ENCODE assay signal across 20 cellular contexts in the genomic region with DNA sequence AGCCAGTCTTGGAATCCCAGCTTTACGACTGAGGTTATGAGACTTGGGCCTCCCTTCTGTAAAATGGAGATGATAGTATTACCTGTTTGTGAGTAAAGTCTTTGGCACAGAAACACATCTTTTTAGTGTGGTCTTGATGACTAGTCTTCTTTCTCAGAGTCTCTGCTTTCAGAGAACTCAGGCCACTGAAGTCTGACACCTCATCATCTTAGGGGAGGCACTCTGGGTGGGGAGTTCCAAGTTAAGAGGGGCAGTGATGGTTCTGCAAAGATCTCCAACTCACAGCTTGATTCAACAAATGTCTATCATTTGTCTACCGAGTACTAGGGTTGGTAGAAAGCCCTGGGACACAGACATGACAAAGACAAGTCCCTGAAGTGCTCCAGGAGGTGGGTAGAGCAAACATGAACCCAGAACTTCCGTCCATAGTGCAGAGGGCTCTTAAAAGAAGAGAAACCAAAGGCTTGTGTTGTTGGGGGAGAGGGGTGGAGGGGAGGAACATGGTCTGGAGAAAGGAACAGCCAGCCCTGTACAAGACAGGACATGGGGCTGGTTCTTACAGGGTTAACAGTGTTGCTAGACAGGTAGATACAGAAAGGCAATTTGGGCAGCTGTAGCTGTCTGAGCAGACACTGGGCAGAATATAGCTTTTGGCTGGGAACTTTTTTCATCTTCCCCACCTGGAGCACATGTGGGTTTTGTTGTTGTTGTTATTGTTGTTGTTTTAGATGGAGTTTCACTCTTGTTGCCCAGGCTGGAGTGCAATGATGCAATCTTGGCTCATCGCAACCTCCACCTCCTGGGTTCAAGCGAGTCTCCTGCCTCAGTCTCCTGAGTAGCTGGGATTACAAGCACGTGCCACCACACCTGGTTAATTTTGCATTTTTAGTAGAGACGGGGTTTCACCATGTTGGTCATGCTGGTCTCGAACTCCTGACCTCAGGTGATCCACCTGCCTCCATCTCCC. TPM values are rescaled to one million over a fixed set of nuclear protein-coding genes. Genes with fewer than 3 reads are reported as not detected.
DNase-seq lines count a peak whose midpoint lies in the region; ATAC-seq and TF ChIP-seq lines count a peak whose summit lies in the region.
"Had no signal": no experiment of that assay in that cellular context is flagged by ENCODE, and none has a peak within 500 bp of the region (broad histone marks: within the 10 kb centered on the region; RNA-seq: fewer than 3 reads in every experiment).

No MANE protein-coding gene starts in this region.

- CTCF ChIA-PET in activated naive CD4-positive, alpha-beta T cell treated with anti-CD3 and anti-CD28 coated beads for 36 hours (lab: Charles Lee) = interaction anchor here (0.7 to 3.3 kb wide), 13 partner anchors 10 to 273 kb away, joined by 3 to 26 read pairs (median 4); a partner anchor contains a TSS

- peak overlapping the region; percentile 49 for H2AFZ ChIP-seq in SU-DHL-6 (ENCODE audit: low read depth, low read length, severe bottlenecking)

- no peaks in the 10 kb centered on the region for H3K36me3 ChIP-seq in SU-DHL-6 (ENCODE audit: low read length)
- no peaks in the 10 kb centered on the region for H3K36me3 ChIP-seq in right lobe of liver
- H3K36me3 ChIP-seq in testis (ENCODE audit: low read depth, missing control alignments) = no peaks in the 10 kb centered on the region
- H3K36me3 ChIP-seq: thoracic aorta, vagina had no signal

- 72% methylated on average over 2 of the region's 8 CpGs for WGBS in right lobe of liver (ENCODE audit: insufficient coverage, low coverage, low lambda C conversion rate, missing lambda C conversion rate)
- 91 to 93% methylated on average over 8 of the region's 8 CpGs for WGBS in testis, 2 donors

- H3F3A ChIP-seq in SU-DHL-6 (ENCODE audit: insufficient read depth) = 0 out of 2 replicates have a peak, but pooled peaks cover 5% of the 10 kb centered on the region

- H3K4me3 Mint-ChIP-seq in activated naive CD4-positive, alpha-beta T cell treated with anti-CD3 and anti-CD28 coated beads for 36 hours = no peak overlapping the region
- H3K4me3 Mint-ChIP-seq: activated B cell treated with CpG ODN at 0.5 μM for 24 hours; activated T-helper 17 cell treated with anti-CD3 and anti-CD28 coated beads, Interleukin-2, amount 50 U/mL, for 72 hours; central memory CD8-positive, alpha-beta T cell; natural killer cell; stimulated activated naive B cell treated with anti-CD40 and anti-IgM and Interleukin-4, amounts not matched to agents 10 μg/mL and 1 μg/mL and 100 μg/mL, for 72 hours had no signal

- H3K4me2 ChIP-seq in SU-DHL-6 (ENCODE audit: low read depth, low read length, poor library complexity, severe bottlenecking) = no peak overlapping the region
- H3K4me2 ChIP-seq: SK-N-SH, smooth muscle cell had no signal

- H3K27ac ChIP-seq in SU-DHL-6 (ENCODE audit: low read depth, low read length) = no peak overlapping the region
- peak overlapping the region; percentile 80 to 94 (median 91) for H3K27ac ChIP-seq in right lobe of liver
- H3K27ac ChIP-seq in testis = no peak overlapping the region
- H3K27ac ChIP-seq: RWPE1, thoracic aorta, vagina had no signal

- H3K36me3 Mint-ChIP-seq in activated naive CD4-positive, alpha-beta T cell treated with anti-CD3 and anti-CD28 coated beads for 36 hours (ENCODE audit: low read depth) = peaks cover 6% of the 10 kb centered on the region
- H3K36me3 Mint-ChIP-seq: natural killer cell had no signal

- H3K4me1 Mint-ChIP-seq in activated naive CD4-positive, alpha-beta T cell treated with anti-CD3 and anti-CD28 coated beads for 36 hours (ENCODE audit: low read depth) = peaks cover 41% of the 10 kb centered on the region

- H3K9ac ChIP-seq in SU-DHL-6 (ENCODE audit: low read length) = no peak overlapping the region
- H3K9ac ChIP-seq: SK-N-SH had no signal

- H3K4me1 ChIP-seq in right lobe of liver (peaks cover 0 to 35% (median 11%) of the 10 kb centered on the region in 4 donors), testis (peaks cover 12% of the 10 kb centered on the region)

- TF ChIP-seq CTCF in GM20000 (IDR thresholded peaks at IDR 0.05; ENCODE audit: extremely low read depth, missing control alignments) (no peak), SU-DHL-6 (IDR thresholded peaks at IDR 0.05; ENCODE audit: insufficient read depth, low read length, poor library complexity, severe bottlenecking) (no peak), right lobe of liver (IDR thresholded peaks at IDR 0.05) (no peak), testis (IDR thresholded peaks at IDR 0.05) (no peak)

- no peaks in the 10 kb centered on the region for H3K9me2 ChIP-seq in SU-DHL-6 (replicated peaks; ENCODE audit: insufficient read depth, low read length)
- H3K9me2 ChIP-seq: SK-N-SH had no signal

- peaks cover 9% of the 10 kb centered on the region for H3K27me3 Mint-ChIP-seq in activated naive CD4-positive, alpha-beta T cell treated with anti-CD3 and anti-CD28 coated beads for 36 hours (ENCODE audit: low read depth)
- H3K27me3 Mint-ChIP-seq: activated T-helper 17 cell treated with anti-CD3 and anti-CD28 coated beads, Interleukin-2, amount 50 U/mL, for 72 hours had no signal

- ATAC-seq in right lobe of liver (no peak), GM21526 (IDR thresholded peaks at IDR 0.05; ENCODE audit: low FRiP score, unreplicated experiment) (no peak)

- TF ChIP-seq POLR2A in right lobe of liver (IDR thresholded peaks at IDR 0.05) (no peak), testis (IDR thresholded peaks at IDR 0.05) (no peak)

- H3K27me3 ChIP-seq in SU-DHL-6 (ENCODE audit: low read length) (no peaks in the 10 kb centered on the region), right lobe of liver (no peaks in the 10 kb centered on the region), testis (no peaks in the 10 kb centered on the region)
- H3K27me3 ChIP-seq: vagina had no signal

- H4K20me1 ChIP-seq in SU-DHL-6 (ENCODE audit: low read depth, low read length) = no peaks in the 10 kb centered on the region

- no peak for DNase-seq in activated naive CD4-positive, alpha-beta T cell treated with anti-CD3 and anti-CD28 coated beads for 36 hours
- DNase-seq in activated naive CD4-positive, alpha-beta T cell treated with anti-CD3 and anti-CD28 coated beads, Interleukin-2, amount 50 U/mL, for 16 hours = no peak
- peak; percentile 2 for DNase-seq in GM20000 (ENCODE audit: low spot score)
- no peak for DNase-seq in right lobe of liver
- DNase-seq in testis = no peak
- no peak for DNase-seq in NCI-H1048 (lab: John Stamatoyannopoulos, UW)
- DNase-seq: NCI-H1105 had no signal

- intact Hi-C loops in activated naive CD4-positive, alpha-beta T cell treated with anti-CD3 and anti-CD28 coated beads for 36 hours (cut with micrococcal nuclease) = loop anchor here (1.0 to 5.0 kb wide), 6 partner anchors 101 to 528 kb away; a partner anchor contains a TSS
- intact Hi-C loops in right lobe of liver (cut with DNase I) = loop anchor here (10.0 kb wide), 1 partner anchor 71 kb away; a partner anchor contains a TSS
- intact Hi-C loops in testis (cut with DNase I; ENCODE audit: low total_unique reads) = loop anchor here (10.0 kb wide), 1 partner anchor 91 kb away; a partner anchor contains a TSS

- H3K27ac Mint-ChIP-seq in activated naive CD4-positive, alpha-beta T cell treated with anti-CD3 and anti-CD28 coated beads for 36 hours = peak overlapping the region; percentile 53
- H3K27ac Mint-ChIP-seq: activated B cell treated with CpG ODN at 0.5 μM for 24 hours; activated T-helper 17 cell treated with anti-CD3 and anti-CD28 coated beads, Interleukin-2, amount 50 U/mL, for 72 hours had no signal

- no peaks in the 10 kb centered on the region for H3K9me3 Mint-ChIP-seq in activated naive CD4-positive, alpha-beta T cell treated with anti-CD3 and anti-CD28 coated beads for 36 hours
- H3K9me3 Mint-ChIP-seq: activated B cell treated with CpG ODN at 0.5 μM for 24 hours; activated T-helper 17 cell treated with anti-CD3 and anti-CD28 coated beads, Interleukin-2, amount 50 U/mL, for 72 hours; central memory CD8-positive, alpha-beta T cell; natural killer cell; stimulated activated naive B cell treated with anti-CD40 and anti-IgM and Interleukin-4, amounts not matched to agents 10 μg/mL and 1 μg/mL and 100 μg/mL, for 72 hours had no signal

- peaks cover 10% of the 10 kb centered on the region for H3K79me2 ChIP-seq in SU-DHL-6 (ENCODE audit: insufficient read depth, low read length)

- no peaks in the 10 kb centered on the region for H3K9me3 ChIP-seq in SU-DHL-6 (ENCODE audit: insufficient read depth, low read length)
- no peaks in the 10 kb centered on the region for H3K9me3 ChIP-seq in right lobe of liver
- no peaks in the 10 kb centered on the region for H3K9me3 ChIP-seq in testis
- H3K9me3 ChIP-seq: SK-N-SH, thoracic aorta, vagina had no signal

- H3K4me3 ChIP-seq in SU-DHL-6 (ENCODE audit: insufficient read depth, low read length, poor library complexity, severe bottlenecking) (no peak overlapping the region), right lobe of liver (no peak overlapping the region), testis (no peak overlapping the region)
- H3K4me3 ChIP-seq: smooth muscle cell, thoracic aorta, vagina had no signal

RNA-seq across cellular contexts. Expression of a gene that starts 2.6 kb away (rescaled TPM):
- under 1 TPM; 0.14 to 0.20 TPM for total RNA-seq in activated naive CD4-positive, alpha-beta T cell treated with anti-CD3 and anti-CD28 coated beads for 36 hours
- total RNA-seq in right lobe of liver (100 to 1,000 TPM; 174 to 513 (median 244) TPM), testis (10 to 100 TPM; 23.7 to 41.1 TPM)
- 40.5 TPM for polyA plus RNA-seq in testis (ENCODE audit: insufficient read depth, low read depth, low replicate concordance)
- total RNA-seq: osteocyte had no signal

RNA-seq across cellular contexts. Expression of a gene that starts 3.7 kb away (rescaled TPM):
- total RNA-seq in activated naive CD4-positive, alpha-beta T cell treated with anti-CD3 and anti-CD28 coated beads for 36 hours = 10 to 100 TPM; 29.0 to 29.5 TPM
- total RNA-seq in right lobe of liver (10 to 100 TPM in 5 of 6 experiments, 1 to 10 TPM in 1; 7.3 to 45.5 (median 23.6) TPM), testis (100 to 1,000 TPM in 1 of 2 donors, 10 to 100 TPM in 1; 58.0 to 103 TPM)
- polyA plus RNA-seq in testis (ENCODE audit: insufficient read depth, low read depth, low replicate concordance) = 34.5 TPM

RNA-seq across cellular contexts. Expression of a gene that starts 11.9 kb away (rescaled TPM):
- 10 to 100 TPM; 71.4 to 76.4 TPM for total RNA-seq in activated naive CD4-positive, alpha-beta T cell treated with anti-CD3 and anti-CD28 coated beads for 36 hours
- total RNA-seq in right lobe of liver (10 to 100 TPM; 35.4 to 56.8 (median 52.4) TPM), testis (100 to 1,000 TPM in 1 of 2 donors, 10 to 100 TPM in 1; 82.6 to 109 TPM)
- polyA plus RNA-seq in testis (ENCODE audit: insufficient read depth, low read depth, low replicate concordance) = 116 TPM

RNA-seq across cellular contexts. Expression of a gene that starts 12.1 kb away (rescaled TPM):
- 10 to 100 TPM; 82.9 to 93.1 TPM for total RNA-seq in activated naive CD4-positive, alpha-beta T cell treated with anti-CD3 and anti-CD28 coated beads for 36 hours
- total RNA-seq in right lobe of liver (10 to 100 TPM; 26.6 to 50.7 (median 30.3) TPM), testis (100 to 1,000 TPM; 160 to 192 TPM)
- polyA plus RNA-seq in testis (ENCODE audit: insufficient read depth, low read depth, low replicate concordance) = 187 TPM

RNA-seq across cellular contexts. Expression of a gene that starts 29.1 kb away (rescaled TPM):
- 10 to 100 TPM; 18.9 to 19.8 TPM for total RNA-seq in activated naive CD4-positive, alpha-beta T cell treated with anti-CD3 and anti-CD28 coated beads for 36 hours
- total RNA-seq in right lobe of liver (10 to 100 TPM; 13.3 to 18.4 (median 15.0) TPM), testis (10 to 100 TPM; 17.6 to 21.1 TPM)
- 11.7 TPM for polyA plus RNA-seq in testis (ENCODE audit: insufficient read depth, low read depth, low replicate concordance)

Comparison
In these comparisons a context has a peak if more than half of its experiments do, and no peak if none do; other contexts are left out.
1. H3K27ac ChIP-seq: peak in right lobe of liver (3 of 3); none in SU-DHL-6 (single experiment) and testis (0 of 2).
2. RNA of a gene that starts 2.6 kb away (total RNA-seq): 174 to 513 TPM in right lobe of liver and 23.7 to 41.1 TPM in testis; 0.14 to 0.20 TPM in activated naive CD4-positive, alpha-beta T cell treated with anti-CD3 and anti-CD28 coated beads for 36 hours; every median in the first group is over 10 times any median in the second.